ENCODE assay signal across 31 cellular contexts in the genomic region with DNA sequence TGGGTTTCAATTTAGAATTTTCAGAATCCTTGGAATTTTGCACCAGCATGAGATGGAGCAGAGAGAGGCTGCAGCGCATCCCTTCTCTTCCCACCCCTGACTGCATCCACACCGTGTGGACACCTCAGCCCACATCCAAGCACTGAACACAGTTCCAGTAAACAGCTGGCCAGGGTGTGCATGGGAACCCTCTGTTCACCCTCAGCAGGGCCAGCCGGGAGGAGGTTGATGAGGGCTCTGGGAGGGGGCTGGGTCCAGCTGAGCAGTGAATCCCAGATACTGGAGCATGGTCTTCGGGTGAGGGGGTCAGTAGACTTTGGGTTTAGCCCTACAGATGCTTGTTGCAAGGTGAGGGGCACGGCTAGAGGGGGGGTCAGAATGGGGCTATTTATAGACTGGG.
"Had no signal": no experiment of that assay in that cellular context is flagged by ENCODE, and none has a peak within 500 bp of the region (broad histone marks: within the 10 kb centered on the region; RNA-seq: fewer than 3 reads in every experiment).

No MANE protein-coding gene starts in this region.

- H3K4me3 Mint-ChIP-seq: activated CD4-positive, alpha-beta memory T cell treated with anti-CD3 and anti-CD28 coated beads, Interleukin-2, amount 10 ng/mL, durations not matched to agents 7 days and 5 days; activated CD4-positive, alpha-beta T cell treated with anti-CD3 and anti-CD28 coated beads, Interleukin-2, amount 10 ng/mL, durations not matched to agents 7 days and 5 days; activated T-cell treated with anti-CD3 and anti-CD28 coated beads, Interleukin-2, amount 50 U/mL, for 4 hours; activated T-helper 17 cell treated with anti-CD3 and anti-CD28 coated beads, Interleukin-2, amount 50 U/mL, for 72 hours; dendritic cell treated with granulocyte-macrophage colony-stimulating factor and Interleukin-4, amounts not matched to agents 40 ng/mL and 50 ng/mL, for 4 days; nephron progenitor cell; T-helper 17 cell; WTC11 had no signal

- H3K4me1 Mint-ChIP-seq: activated CD4-positive, alpha-beta memory T cell treated with anti-CD3 and anti-CD28 coated beads, Interleukin-2, amount 10 ng/mL, durations not matched to agents 7 days and 5 days; activated CD4-positive, alpha-beta T cell treated with anti-CD3 and anti-CD28 coated beads, Interleukin-2, amount 10 ng/mL, durations not matched to agents 7 days and 5 days; activated T-helper 17 cell treated with anti-CD3 and anti-CD28 coated beads, Interleukin-2, amount 50 U/mL, for 72 hours had no signal

- H3K27me3 ChIP-seq: breast epithelium, hepatocyte, pancreas, right atrium auricular region, testis, transverse colon had no signal

- H3K27me3 Mint-ChIP-seq: activated CD4-positive, alpha-beta T cell treated with anti-CD3 and anti-CD28 coated beads, Interleukin-2, amount 10 ng/mL, durations not matched to agents 7 days and 5 days; activated T-helper 17 cell treated with anti-CD3 and anti-CD28 coated beads, Interleukin-2, amount 50 U/mL, for 72 hours had no signal

- H3K4me3 ChIP-seq: breast epithelium, hepatocyte, left ventricle myocardium inferior, lung, pancreas, right atrium auricular region, smooth muscle cell, testis, transverse colon had no signal

- H3K36me3 Mint-ChIP-seq: WTC11 had no signal

- H3K9me3 Mint-ChIP-seq: activated CD4-positive, alpha-beta memory T cell treated with anti-CD3 and anti-CD28 coated beads, Interleukin-2, amount 10 ng/mL, durations not matched to agents 7 days and 5 days; activated CD4-positive, alpha-beta T cell treated with anti-CD3 and anti-CD28 coated beads, Interleukin-2, amount 10 ng/mL, durations not matched to agents 7 days and 5 days; activated T-cell treated with anti-CD3 and anti-CD28 coated beads, Interleukin-2, amount 50 U/mL, for 4 hours; activated T-helper 17 cell treated with anti-CD3 and anti-CD28 coated beads, Interleukin-2, amount 50 U/mL, for 72 hours; dendritic cell treated with granulocyte-macrophage colony-stimulating factor and Interleukin-4, amounts not matched to agents 40 ng/mL and 50 ng/mL, for 4 days; nephron progenitor cell; WTC11 had no signal

- ATAC-seq: activated T-cell treated with anti-CD3 and anti-CD28 coated beads, Interleukin-2, amount 50 U/mL, for 4 hours; activated T-helper 17 cell treated with anti-CD3 and anti-CD28 coated beads, Interleukin-2, amount 50 U/mL, for 72 hours; pancreas; stimulated activated naive CD8-positive, alpha-beta T cell treated with anti-CD3 and anti-CD28 coated beads, Interleukin-15, Interleukin-2, amounts not matched to agents 100 U/mL and 50 U/mL, for 24 hours; T-helper 17 cell; WTC11 had no signal

- H3K4me1 ChIP-seq: breast epithelium, pancreas, right atrium auricular region, transverse colon had no signal

- DNase-seq: activated CD4-positive, alpha-beta memory T cell treated with anti-CD3 and anti-CD28 coated beads, Interleukin-2, amount 10 ng/mL, durations not matched to agents 7 days and 5 days; activated CD4-positive, alpha-beta T cell treated with anti-CD3 and anti-CD28 coated beads for 1 hour; activated CD4-positive, alpha-beta T cell treated with anti-CD3 and anti-CD28 coated beads, Interleukin-2, amount 10 ng/mL, durations not matched to agents 7 days and 5 days; activated gamma-delta T cell treated with Interleukin-2 at 50 U/mL for 16 hours; activated naive CD4-positive, alpha-beta T cell treated with anti-CD3 and anti-CD28 coated beads, Interleukin-2, amount 50 U/mL, for 16 hours; activated T-cell treated with anti-CD3 and anti-CD28 coated beads, Interleukin-2, amount 50 U/mL, for 4 hours; amygdala; central memory CD4-positive, alpha-beta T cell; islet precursor cell; left ventricle myocardium inferior; mesendoderm; nephron progenitor cell; nucleus accumbens; pancreas; stimulated activated CD4-positive, alpha-beta T cell treated with anti-CD3 and anti-CD28 coated beads, Interleukin-1b, Interleukin-23, amount 100 ng/mL, for 48 hours; stimulated activated naive CD8-positive, alpha-beta T cell treated with anti-CD3 and anti-CD28 coated beads, Interleukin-15, Interleukin-2, amounts not matched to agents 100 U/mL and 50 U/mL, for 24 hours; T-helper 17 cell; testis; transverse colon had no signal

- H3K27ac Mint-ChIP-seq: activated CD4-positive, alpha-beta memory T cell treated with anti-CD3 and anti-CD28 coated beads, Interleukin-2, amount 10 ng/mL, durations not matched to agents 7 days and 5 days; activated CD4-positive, alpha-beta T cell treated with anti-CD3 and anti-CD28 coated beads, Interleukin-2, amount 10 ng/mL, durations not matched to agents 7 days and 5 days; activated T-helper 17 cell treated with anti-CD3 and anti-CD28 coated beads, Interleukin-2, amount 50 U/mL, for 72 hours; dendritic cell treated with granulocyte-macrophage colony-stimulating factor and Interleukin-4, amounts not matched to agents 40 ng/mL and 50 ng/mL, for 4 days; nephron progenitor cell; T-helper 17 cell; WTC11 had no signal

- FAIRE-seq: endometrium, frontal cortex, pancreas, urothelium cell line had no signal

- H3K36me3 ChIP-seq: breast epithelium, left ventricle myocardium inferior, pancreas, right atrium auricular region, transverse colon had no signal

- H3K27ac ChIP-seq: breast epithelium, epithelial cell of prostate, hepatocyte, left ventricle myocardium inferior, pancreas, right atrium auricular region, testis, transverse colon had no signal

- H3K9me3 ChIP-seq: breast epithelium, left ventricle myocardium inferior, pancreas, right atrium auricular region, testis, transverse colon had no signal
